31 cellular contexts compared by ENCODE assay signal in genomic region chr19:4542896-4543351, GRCh38. TPM values are rescaled to one million over a fixed set of nuclear protein-coding genes. Genes with fewer than 3 reads are reported as not detected.
DNase-seq lines count a peak whose midpoint lies in the region; ATAC-seq and TF ChIP-seq lines count a peak whose summit lies in the region.
"Had no signal": no experiment of that assay in that cellular context is flagged by ENCODE, and none has a peak within 500 bp of the region (broad histone marks: within the 10 kb centered on the region; RNA-seq: fewer than 3 reads in every experiment).

No MANE protein-coding gene starts in this region.

- in situ Hi-C loops in KBM-7 (cut with MboI; ENCODE audit: low pct_unique_long_range_greater_than_20kb, low sequenced_read_pairs) = no loop called here

- TF ChIP-seq EP300 in esophagus muscularis mucosa (IDR thresholded peaks at IDR 0.05) (no peak), upper lobe of left lung (IDR thresholded peaks at IDR 0.05) (peak in 1 of 4 donors; percentile 54)

- 69% methylated on average over 18 of the region's 32 CpGs for WGBS in esophagus muscularis mucosa
- 72 to 85% methylated on average over 26 to 32 of the region's 32 CpGs for WGBS in upper lobe of left lung, 2 donors

- peaks cover 0 to 16% (median 0%) of the 10 kb centered on the region in 4 donors for H3K27me3 ChIP-seq in esophagus muscularis mucosa
- no peaks in the 10 kb centered on the region for H3K27me3 ChIP-seq in upper lobe of left lung
- H3K27me3 ChIP-seq: gastrocnemius medialis, hepatocyte had no signal

- DNase-seq in KBM-7 = peak; percentile 64
- DNase-seq in NOMO-1 treated with dmso at 0.1 percent for 144 hours (lab: John Stamatoyannopoulos, UW; ENCODE audit: unreplicated experiment) = peak; percentile 78
- DNase-seq in esophagus muscularis mucosa (ENCODE audit: extremely low spot score) = no peak
- DNase-seq in upper lobe of left lung = peak in 1 of 2 donors; percentile 77
- no peak for DNase-seq in RWPE1 (ENCODE audit: low spot score)
- DNase-seq in hippocampal formation (lab: John Stamatoyannopoulos, UW) = no peak
- DNase-seq in stimulated activated CD4-positive, alpha-beta T cell treated with anti-CD3 and anti-CD28 coated beads, Interleukin-12 subunit alpha, Interleukin-12 subunit beta, amount 100 ng/mL, for 4 hours = no peak
- DNase-seq: activated naive CD4-positive, alpha-beta T cell treated with anti-CD3 and anti-CD28 coated beads for 36 hours; activated T-cell treated with anti-CD3 and anti-CD28 coated beads, Interleukin-2, amount 50 U/mL, for 4 hours; amygdala; CD8-positive, alpha-beta T cell; effector memory CD4-positive, alpha-beta T cell; gastrocnemius medialis; GM23248; immature natural killer cell; Karpas-422; natural killer cell; NCI-H1092 treated with DMSO at 0.1 percent for 48 hours; NCI-H1930; NCI-H526 treated with DMSO at 0.1 percent for 48 hours; SHP77 treated with DMSO at 0.1 percent for 48 hours; stimulated activated CD4-positive, alpha-beta T cell treated with anti-CD3 and anti-CD28 coated beads, Interleukin-4, amount 100 ng/mL, for 24 hours; stimulated activated naive B cell treated with anti-CD40 and anti-IgM and Interleukin-4, amounts not matched to agents 10 μg/mL and 1 μg/mL and 100 μg/mL, for 72 hours had no signal

- CTCF ChIA-PET in RWPE1 (lab: Yijun Ruan, JAX) = no interaction called here

- TF ChIP-seq POLR2A in esophagus muscularis mucosa (IDR thresholded peaks at IDR 0.05; ENCODE audit: low read depth) = no peak
- TF ChIP-seq POLR2A in upper lobe of left lung (IDR thresholded peaks at IDR 0.05) = no peak

- no peak overlapping the region for H3K27ac ChIP-seq in esophagus muscularis mucosa (replicated peaks in 1 of 4)
- peak overlapping the region; percentile 80 to 89 (median 86) for H3K27ac ChIP-seq in upper lobe of left lung
- no peak overlapping the region for H3K27ac ChIP-seq in RWPE1
- H3K27ac ChIP-seq: gastrocnemius medialis, GM23248, hepatocyte had no signal

- TF ChIP-seq CTCF in esophagus muscularis mucosa (IDR thresholded peaks at IDR 0.05) (no peak), upper lobe of left lung (IDR thresholded peaks at IDR 0.05) (no peak), RWPE1 (conservative IDR thresholded peaks at IDR 0.05; ENCODE audit: low read depth) (no peak)

- POLR2A ChIA-PET in RWPE1 (lab: Yijun Ruan, JAX; ENCODE audit: low non-redundant PET) = no interaction called here

- H3K4me1 ChIP-seq in esophagus muscularis mucosa = no peaks in the 10 kb centered on the region
- peaks cover 4 to 17% (median 9%) of the 10 kb centered on the region in 4 donors for H3K4me1 ChIP-seq in upper lobe of left lung

- intact Hi-C loops in esophagus muscularis mucosa (cut with DNase I) = no loop called here

- peaks cover 0 to 8% (median 3%) of the 10 kb centered on the region in 4 donors for H3K9me3 ChIP-seq in esophagus muscularis mucosa
- H3K9me3 ChIP-seq in upper lobe of left lung = peaks cover 0 to 5% (median 2%) of the 10 kb centered on the region in 4 donors
- H3K9me3 ChIP-seq: gastrocnemius medialis had no signal

- H3K4me3 ChIP-seq in esophagus muscularis mucosa (peak overlapping the region in 3 of 4 donors; percentile 9 to 20 (median 12)), upper lobe of left lung (peak overlapping the region in 3 of 4 donors; percentile 13 to 34 (median 18))
- H3K4me3 ChIP-seq: GM23248, hepatocyte had no signal

- no peak for ATAC-seq in upper lobe of left lung (ENCODE audit: low FRiP score in 2 of 2)
- ATAC-seq: activated T-cell treated with anti-CD3 and anti-CD28 coated beads, Interleukin-2, amount 50 U/mL, for 4 hours; CD8-positive, alpha-beta T cell; esophagus mucosa; gastrocnemius medialis; left lobe of liver; natural killer cell; stimulated activated naive B cell treated with anti-CD40 and anti-IgM and Interleukin-4, amounts not matched to agents 10 μg/mL and 1 μg/mL and 100 μg/mL, for 72 hours had no signal

- H3K36me3 ChIP-seq in esophagus muscularis mucosa (peaks cover 0 to 16% (median under 1%) of the 10 kb centered on the region in 4 donors), upper lobe of left lung (peaks cover 0 to 2% (median 0%) of the 10 kb centered on the region in 4 donors)
- H3K36me3 ChIP-seq: gastrocnemius medialis had no signal

RNA-seq across cellular contexts. Expression of gene LRG1, which starts 3.1 kb away (rescaled TPM):
- total RNA-seq in esophagus muscularis mucosa = 1 to 10 TPM in 2 of 4 donors, under 1 TPM in 2; 0.17 to 9.4 (median 0.79) TPM
- total RNA-seq in upper lobe of left lung = 10 to 100 TPM in 4 of 6 donors, 1 to 10 TPM in 2; 7.3 to 19.9 (median 12.2) TPM
- total RNA-seq: CD8-positive, alpha-beta T cell; GM23248; HT1080; osteocyte had no signal

RNA-seq across cellular contexts. Expression of gene PLIN5, which starts 7.9 kb away (rescaled TPM):
- total RNA-seq in esophagus muscularis mucosa = 10 to 100 TPM in 1 of 4 donors, 1 to 10 TPM in 3; 7.9 to 11.9 (median 9.1) TPM
- total RNA-seq in upper lobe of left lung = 10 to 100 TPM; 13.5 to 97.4 (median 23.0) TPM
- total RNA-seq: activated CD8-positive, alpha-beta memory T cell treated with anti-CD3 and anti-CD28 coated beads for 36 hours; bronchial epithelial cell; GM23248; HT1080; osteocyte; T-helper 1 cell treated with Interleukin-12 subunit alpha and Interleukin-12 subunit beta and Interleukin-4 antibody, amounts not matched to agents 30 ng/mL and 1 ng/mL, for 36 hours had no signal

RNA-seq across cellular contexts. Expression of gene SEMA6B, which starts 16.6 kb away (rescaled TPM):
- total RNA-seq in esophagus muscularis mucosa (10 to 100 TPM in 2 of 4 donors, 1 to 10 TPM in 2; 3.7 to 22.5 (median 14.2) TPM), upper lobe of left lung (10 to 100 TPM in 2 of 6 donors, 1 to 10 TPM in 4; 3.4 to 33.1 (median 7.6) TPM)
- total RNA-seq: activated CD8-positive, alpha-beta memory T cell treated with anti-CD3 and anti-CD28 coated beads for 36 hours; GM23248; T-helper 1 cell treated with Interleukin-12 subunit alpha and Interleukin-12 subunit beta and Interleukin-4 antibody, amounts not matched to agents 30 ng/mL and 1 ng/mL, for 36 hours had no signal

RNA-seq across cellular contexts. Expression of gene PLIN4, which starts 24.6 kb away (rescaled TPM):
- 100 to 1,000 TPM in 2 of 4 donors, 10 to 100 TPM in 2; 45.7 to 134 (median 91.1) TPM for total RNA-seq in esophagus muscularis mucosa
- 10 to 100 TPM in 1 of 6 donors, 1 to 10 TPM in 5; 1.8 to 11.5 (median 3.8) TPM for total RNA-seq in upper lobe of left lung
- total RNA-seq: activated CD8-positive, alpha-beta memory T cell treated with anti-CD3 and anti-CD28 coated beads for 36 hours; activated naive CD4-positive, alpha-beta T cell treated with anti-CD3 and anti-CD28 coated beads for 36 hours; GM23248; osteocyte; T-helper 1 cell treated with Interleukin-12 subunit alpha and Interleukin-12 subunit beta and Interleukin-4 antibody, amounts not matched to agents 30 ng/mL and 1 ng/mL, for 36 hours had no signal

Comparison
In these comparisons a context has a peak if more than half of its experiments do, and no peak if none do; other contexts are left out.
1. DNase-seq: peak in KBM-7 (single experiment) and NOMO-1 treated with dmso at 0.1 percent for 144 hours (single experiment); none in esophagus muscularis mucosa (single experiment), RWPE1 (single experiment), hippocampal formation (0 of 2) and stimulated activated CD4-positive, alpha-beta T cell treated with anti-CD3 and anti-CD28 coated beads, Interleukin-12 subunit alpha, Interleukin-12 subunit beta, amount 100 ng/mL, for 4 hours (single experiment).
2. H3K27ac ChIP-seq: peak in upper lobe of left lung (4 of 4); none in esophagus muscularis mucosa (0 of 4) and RWPE1 (single experiment).